24 cellular contexts compared by ENCODE assay signal in the genomic region with DNA sequence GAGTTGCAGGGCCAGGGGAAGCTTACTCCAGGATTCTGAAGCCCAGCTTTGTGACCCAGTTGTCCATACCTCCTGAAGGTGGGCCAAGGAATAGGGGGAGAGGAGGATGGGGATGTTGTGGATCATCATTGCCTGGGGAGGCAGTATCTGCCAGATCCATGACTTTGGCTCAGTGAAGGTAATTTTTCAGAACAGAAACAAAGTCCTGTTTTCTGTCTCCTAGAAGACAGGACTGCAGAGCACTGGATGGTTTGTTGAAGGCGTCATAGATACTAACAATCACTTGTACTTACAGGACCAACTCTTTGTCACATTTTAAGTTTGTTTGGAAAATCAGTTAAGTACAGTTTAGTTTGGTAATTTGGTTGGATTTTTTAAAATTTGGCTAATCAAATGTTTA.
"Had no signal": no experiment of that assay in that cellular context is flagged by ENCODE, and none has a peak within 500 bp of the region (broad histone marks: within the 10 kb centered on the region; RNA-seq: fewer than 3 reads in every experiment).

No MANE protein-coding gene starts in this region.

- H3K4me1 ChIP-seq: colonic mucosa had no signal

- H3K27ac ChIP-seq: colonic mucosa, right lobe of liver, testis, upper lobe of left lung, VCaP had no signal

- H3K36me3 ChIP-seq: colonic mucosa, gastroesophageal sphincter, right lobe of liver, upper lobe of left lung had no signal

- DNase-seq: activated CD4-positive, alpha-beta T cell treated with anti-CD3 and anti-CD28 coated beads, Interleukin-2, amount 50 U/mL, for 1 hour; activated CD4-positive, CD25-positive, alpha-beta regulatory T cell treated with anti-CD3 and anti-CD28 coated beads, Interleukin-2, amount 50 U/mL, for 72 hours; activated CD8-positive, alpha-beta T cell treated with anti-CD3 and anti-CD28 coated beads, Interleukin-2, amount 10 ng/mL, durations not matched to agents 7 days and 5 days; activated gamma-delta T cell treated with Interleukin-2 at 50 U/mL for 16 hours; activated naive CD8-positive, alpha-beta T cell treated with anti-CD3 and anti-CD28 coated beads, Interleukin-2, amount 10 ng/mL, durations not matched to agents 7 days and 5 days; amniotic stem cell; colonic mucosa; head of caudate nucleus; hypothalamus; left ventricle myocardium superior; mammary epithelial cell; nucleus accumbens; right lobe of liver; stimulated activated CD4-positive, alpha-beta T cell treated with anti-CD3 and anti-CD28 coated beads, Interleukin-2, amount 100 ng/mL, for 48 hours; stimulated activated CD8-positive, alpha-beta memory T cell treated with anti-CD3 and anti-CD28 coated beads, Interleukin-4, amount 100 ng/mL, for 48 hours; stimulated activated naive B cell treated with anti-CD40 and anti-IgM and Interleukin-4, amounts not matched to agents 10 μg/mL and 1 μg/mL and 100 μg/mL, for 72 hours; SW 1271; T-helper 2 cell; testis; upper lobe of left lung had no signal

- H3K27me3 Mint-ChIP-seq: activated naive CD8-positive, alpha-beta T cell treated with anti-CD3 and anti-CD28 coated beads, Interleukin-2, amount 10 ng/mL, durations not matched to agents 7 days and 5 days; stimulated activated naive B cell treated with anti-CD40 and anti-IgM and Interleukin-4, amounts not matched to agents 10 μg/mL and 1 μg/mL and 100 μg/mL, for 72 hours had no signal

- H3K27me3 ChIP-seq: colonic mucosa, gastroesophageal sphincter, right lobe of liver, testis, upper lobe of left lung had no signal

- H3K4me3 Mint-ChIP-seq: activated CD8-positive, alpha-beta T cell treated with anti-CD3 and anti-CD28 coated beads, Interleukin-2, amount 10 ng/mL, durations not matched to agents 7 days and 5 days; activated naive CD8-positive, alpha-beta T cell treated with anti-CD3 and anti-CD28 coated beads, Interleukin-2, amount 10 ng/mL, durations not matched to agents 7 days and 5 days; activated T-helper 1 cell treated with anti-CD3 and anti-CD28 coated beads, Interleukin-12 subunit alpha, Interleukin-12 subunit beta, Interleukin-2, Interleukin-4 antibody, amounts not matched to agents 30 ng/mL and 10 ng/mL and 1 ng/mL, durations not matched to agents 14 hours and 24 hours and 36 hours; stimulated activated naive B cell treated with anti-CD40 and anti-IgM and Interleukin-4, amounts not matched to agents 10 μg/mL and 1 μg/mL and 100 μg/mL, for 72 hours had no signal

- FAIRE-seq: bronchial epithelial cell had no signal

- H3K27ac Mint-ChIP-seq: activated CD8-positive, alpha-beta T cell treated with anti-CD3 and anti-CD28 coated beads, Interleukin-2, amount 10 ng/mL, durations not matched to agents 7 days and 5 days; activated naive CD8-positive, alpha-beta T cell treated with anti-CD3 and anti-CD28 coated beads, Interleukin-2, amount 10 ng/mL, durations not matched to agents 7 days and 5 days; activated T-helper 1 cell treated with anti-CD3 and anti-CD28 coated beads, Interleukin-12 subunit alpha, Interleukin-12 subunit beta, Interleukin-2, Interleukin-4 antibody, amounts not matched to agents 30 ng/mL and 10 ng/mL and 1 ng/mL, durations not matched to agents 14 hours and 24 hours and 36 hours; stimulated activated naive B cell treated with anti-CD40 and anti-IgM and Interleukin-4, amounts not matched to agents 10 μg/mL and 1 μg/mL and 100 μg/mL, for 72 hours had no signal

- H3K9me3 Mint-ChIP-seq: activated naive CD8-positive, alpha-beta T cell treated with anti-CD3 and anti-CD28 coated beads, Interleukin-2, amount 10 ng/mL, durations not matched to agents 7 days and 5 days; activated T-helper 1 cell treated with anti-CD3 and anti-CD28 coated beads, Interleukin-12 subunit alpha, Interleukin-12 subunit beta, Interleukin-2, Interleukin-4 antibody, amounts not matched to agents 30 ng/mL and 10 ng/mL and 1 ng/mL, durations not matched to agents 14 hours and 24 hours and 36 hours; stimulated activated naive B cell treated with anti-CD40 and anti-IgM and Interleukin-4, amounts not matched to agents 10 μg/mL and 1 μg/mL and 100 μg/mL, for 72 hours had no signal

- H3K4me3 ChIP-seq: colonic mucosa, gastroesophageal sphincter, right lobe of liver, testis, upper lobe of left lung had no signal

- H3K9me3 ChIP-seq: colonic mucosa, gastroesophageal sphincter, right lobe of liver, testis, upper lobe of left lung had no signal
